Comparison of ENCODE assay signal across 1 cellular context in the genomic region with DNA sequence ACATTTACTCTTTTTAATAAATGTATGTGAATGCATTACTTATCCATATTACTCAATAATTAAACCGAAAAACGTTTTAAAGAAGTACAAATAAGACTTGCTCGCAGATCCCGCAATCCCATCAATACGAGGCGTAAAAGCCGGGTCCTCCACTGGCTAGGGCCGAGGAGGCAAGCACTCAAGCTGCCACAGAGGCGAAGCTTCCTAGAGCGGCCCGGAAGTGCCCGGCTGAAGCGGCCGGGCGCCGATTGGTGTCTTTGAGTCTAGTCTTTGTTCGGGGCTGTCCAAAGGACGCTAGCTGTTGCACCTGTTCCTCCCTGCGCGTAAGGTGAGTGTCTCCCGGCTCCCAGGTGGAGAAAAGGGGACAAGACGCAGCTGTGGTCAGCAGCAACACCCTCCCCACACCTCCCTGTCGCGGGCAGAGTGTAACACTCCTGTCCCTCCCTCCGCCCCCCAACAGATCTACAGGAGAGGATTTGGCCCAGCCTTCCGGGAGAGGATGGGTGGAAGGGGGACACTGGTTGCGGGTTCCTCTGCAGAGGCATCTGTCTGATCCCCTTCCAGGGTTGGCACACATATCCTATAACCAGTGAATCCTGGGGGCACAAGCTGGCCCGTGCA.
TF ChIP-seq lines count a peak whose summit lies in the region.

A gene (plus strand): TSS at position 260 of the 621 bp plus-strand sequence. CDS start 835 bp downstream, outside the sequence.

TF ChIP-seq in HepG2, 621 proteins besides CTCF, POLR2A, EP300 and RAD21 (continued from another document and continues in another):
- TF ChIP-seq, protein P1, sequence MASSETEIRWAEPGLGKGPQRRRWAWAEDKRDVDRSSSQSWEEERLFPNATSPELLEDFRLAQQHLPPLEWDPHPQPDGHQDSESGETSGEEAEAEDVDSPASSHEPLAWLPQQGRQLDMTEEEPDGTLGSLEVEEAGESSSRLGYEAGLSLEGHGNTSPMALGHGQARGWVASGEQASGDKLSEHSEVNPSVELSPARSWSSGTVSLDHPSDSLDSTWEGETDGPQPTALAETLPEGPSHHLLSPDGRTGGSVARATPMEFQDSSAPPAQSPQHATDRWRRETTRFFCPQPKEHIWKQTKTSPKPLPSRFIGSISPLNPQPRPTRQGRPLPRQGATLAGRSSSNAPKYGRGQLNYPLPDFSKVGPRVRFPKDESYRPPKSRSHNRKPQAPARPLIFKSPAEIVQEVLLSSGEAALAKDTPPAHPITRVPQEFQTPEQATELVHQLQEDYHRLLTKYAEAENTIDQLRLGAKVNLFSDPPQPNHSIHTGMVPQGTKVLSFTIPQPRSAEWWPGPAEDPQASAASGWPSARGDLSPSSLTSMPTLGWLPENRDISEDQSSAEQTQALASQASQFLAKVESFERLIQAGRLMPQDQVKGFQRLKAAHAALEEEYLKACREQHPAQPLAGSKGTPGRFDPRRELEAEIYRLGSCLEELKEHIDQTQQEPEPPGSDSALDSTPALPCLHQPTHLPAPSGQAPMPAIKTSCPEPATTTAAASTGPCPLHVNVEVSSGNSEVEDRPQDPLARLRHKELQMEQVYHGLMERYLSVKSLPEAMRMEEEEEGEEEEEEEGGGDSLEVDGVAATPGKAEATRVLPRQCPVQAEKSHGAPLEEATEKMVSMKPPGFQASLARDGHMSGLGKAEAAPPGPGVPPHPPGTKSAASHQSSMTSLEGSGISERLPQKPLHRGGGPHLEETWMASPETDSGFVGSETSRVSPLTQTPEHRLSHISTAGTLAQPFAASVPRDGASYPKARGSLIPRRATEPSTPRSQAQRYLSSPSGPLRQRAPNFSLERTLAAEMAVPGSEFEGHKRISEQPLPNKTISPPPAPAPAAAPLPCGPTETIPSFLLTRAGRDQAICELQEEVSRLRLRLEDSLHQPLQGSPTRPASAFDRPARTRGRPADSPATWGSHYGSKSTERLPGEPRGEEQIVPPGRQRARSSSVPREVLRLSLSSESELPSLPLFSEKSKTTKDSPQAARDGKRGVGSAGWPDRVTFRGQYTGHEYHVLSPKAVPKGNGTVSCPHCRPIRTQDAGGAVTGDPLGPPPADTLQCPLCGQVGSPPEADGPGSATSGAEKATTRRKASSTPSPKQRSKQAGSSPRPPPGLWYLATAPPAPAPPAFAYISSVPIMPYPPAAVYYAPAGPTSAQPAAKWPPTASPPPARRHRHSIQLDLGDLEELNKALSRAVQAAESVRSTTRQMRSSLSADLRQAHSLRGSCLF (CRISPR knock-in tag; IDR thresholded peaks at IDR 0.05; ENCODE audit: borderline replicate concordance), result 0 out of 2 replicates have a peak, but pooled peaks have one; percentile 48
- TF ChIP-seq, protein P2, sequence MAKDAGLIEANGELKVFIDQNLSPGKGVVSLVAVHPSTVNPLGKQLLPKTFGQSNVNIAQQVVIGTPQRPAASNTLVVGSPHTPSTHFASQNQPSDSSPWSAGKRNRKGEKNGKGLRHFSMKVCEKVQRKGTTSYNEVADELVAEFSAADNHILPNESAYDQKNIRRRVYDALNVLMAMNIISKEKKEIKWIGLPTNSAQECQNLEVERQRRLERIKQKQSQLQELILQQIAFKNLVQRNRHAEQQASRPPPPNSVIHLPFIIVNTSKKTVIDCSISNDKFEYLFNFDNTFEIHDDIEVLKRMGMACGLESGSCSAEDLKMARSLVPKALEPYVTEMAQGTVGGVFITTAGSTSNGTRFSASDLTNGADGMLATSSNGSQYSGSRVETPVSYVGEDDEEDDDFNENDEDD (CRISPR knock-in tag; IDR thresholded peaks at IDR 0.05; ENCODE audit: borderline replicate concordance), result peak; percentile 41; the same call in 1 of the 2 replicates
- TF ChIP-seq SRSF1 (optimal IDR thresholded peaks at IDR 0.05; ENCODE audit: low read depth, low read length), result peak; percentile 59
- TF ChIP-seq ZNF34 (CRISPR knock-in tag; IDR thresholded peaks at IDR 0.05; ENCODE audit: borderline replicate concordance), result no peak
- no peak for TF ChIP-seq ZNF446 (CRISPR knock-in tag; IDR thresholded peaks at IDR 0.05)
- TF ChIP-seq ZNF232 (CRISPR knock-in tag; IDR thresholded peaks at IDR 0.05; ENCODE audit: borderline replicate concordance), result peak; percentile 49; the same call in 1 of the 2 replicates
- TF ChIP-seq SP2 (CRISPR knock-in tag; IDR thresholded peaks at IDR 0.05), result no peak
- TF ChIP-seq ELF3 (CRISPR knock-in tag; IDR thresholded peaks at IDR 0.05), result peak; percentile 86
- peak; percentile 87; the same call in 1 of the 2 replicates for TF ChIP-seq PHF21A (CRISPR knock-in tag; IDR thresholded peaks at IDR 0.05)
- no peak for TF ChIP-seq MYNN (CRISPR knock-in tag; IDR thresholded peaks at IDR 0.05; ENCODE audit: low read depth)
- TF ChIP-seq, protein P3, sequence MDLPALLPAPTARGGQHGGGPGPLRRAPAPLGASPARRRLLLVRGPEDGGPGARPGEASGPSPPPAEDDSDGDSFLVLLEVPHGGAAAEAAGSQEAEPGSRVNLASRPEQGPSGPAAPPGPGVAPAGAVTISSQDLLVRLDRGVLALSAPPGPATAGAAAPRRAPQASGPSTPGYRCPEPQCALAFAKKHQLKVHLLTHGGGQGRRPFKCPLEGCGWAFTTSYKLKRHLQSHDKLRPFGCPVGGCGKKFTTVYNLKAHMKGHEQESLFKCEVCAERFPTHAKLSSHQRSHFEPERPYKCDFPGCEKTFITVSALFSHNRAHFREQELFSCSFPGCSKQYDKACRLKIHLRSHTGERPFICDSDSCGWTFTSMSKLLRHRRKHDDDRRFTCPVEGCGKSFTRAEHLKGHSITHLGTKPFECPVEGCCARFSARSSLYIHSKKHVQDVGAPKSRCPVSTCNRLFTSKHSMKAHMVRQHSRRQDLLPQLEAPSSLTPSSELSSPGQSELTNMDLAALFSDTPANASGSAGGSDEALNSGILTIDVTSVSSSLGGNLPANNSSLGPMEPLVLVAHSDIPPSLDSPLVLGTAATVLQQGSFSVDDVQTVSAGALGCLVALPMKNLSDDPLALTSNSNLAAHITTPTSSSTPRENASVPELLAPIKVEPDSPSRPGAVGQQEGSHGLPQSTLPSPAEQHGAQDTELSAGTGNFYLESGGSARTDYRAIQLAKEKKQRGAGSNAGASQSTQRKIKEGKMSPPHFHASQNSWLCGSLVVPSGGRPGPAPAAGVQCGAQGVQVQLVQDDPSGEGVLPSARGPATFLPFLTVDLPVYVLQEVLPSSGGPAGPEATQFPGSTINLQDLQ (CRISPR knock-in tag; IDR thresholded peaks at IDR 0.05), result no peak; the same call in 1 of the 2 replicates
- peak; percentile 81; the same call in 1 of the 2 replicates for TF ChIP-seq NFKB2 (CRISPR knock-in tag; IDR thresholded peaks at IDR 0.05; ENCODE audit: borderline replicate concordance)
- TF ChIP-seq ZNF296 (CRISPR knock-in tag; conservative IDR thresholded peaks at IDR 0.05), result no peak
- TF ChIP-seq ATF7 (IDR thresholded peaks at IDR 0.05), result no peak
- TF ChIP-seq ATF7 (CRISPR knock-in tag; IDR thresholded peaks at IDR 0.05), result no peak
- peak; percentile 48; the same call in 1 of the 2 replicates for TF ChIP-seq MAF1 (CRISPR knock-in tag; IDR thresholded peaks at IDR 0.05; ENCODE audit: borderline replicate concordance)
- no peak for TF ChIP-seq SRSF4 (IDR thresholded peaks at IDR 0.05; ENCODE audit: low read depth, low read length, poor library complexity, severe bottlenecking)
- TF ChIP-seq HDAC1 (CRISPR knock-in tag; IDR thresholded peaks at IDR 0.05), result no peak; the same call in 1 of the 2 replicates
- TF ChIP-seq, protein P4, sequence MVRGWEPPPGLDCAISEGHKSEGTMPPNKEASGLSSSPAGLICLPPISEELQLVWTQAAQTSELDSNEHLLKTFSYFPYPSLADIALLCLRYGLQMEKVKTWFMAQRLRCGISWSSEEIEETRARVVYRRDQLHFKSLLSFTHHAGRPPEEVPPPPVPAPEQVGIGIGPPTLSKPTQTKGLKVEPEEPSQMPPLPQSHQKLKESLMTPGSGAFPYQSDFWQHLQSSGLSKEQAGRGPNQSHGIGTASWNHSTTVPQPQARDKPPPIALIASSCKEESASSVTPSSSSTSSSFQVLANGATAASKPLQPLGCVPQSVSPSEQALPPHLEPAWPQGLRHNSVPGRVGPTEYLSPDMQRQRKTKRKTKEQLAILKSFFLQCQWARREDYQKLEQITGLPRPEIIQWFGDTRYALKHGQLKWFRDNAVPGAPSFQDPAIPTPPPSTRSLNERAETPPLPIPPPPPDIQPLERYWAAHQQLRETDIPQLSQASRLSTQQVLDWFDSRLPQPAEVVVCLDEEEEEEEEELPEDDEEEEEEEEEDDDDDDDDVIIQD (CRISPR knock-in tag; IDR thresholded peaks at IDR 0.05; ENCODE audit: low read depth), result peak; percentile 92
- TF ChIP-seq, protein P5, sequence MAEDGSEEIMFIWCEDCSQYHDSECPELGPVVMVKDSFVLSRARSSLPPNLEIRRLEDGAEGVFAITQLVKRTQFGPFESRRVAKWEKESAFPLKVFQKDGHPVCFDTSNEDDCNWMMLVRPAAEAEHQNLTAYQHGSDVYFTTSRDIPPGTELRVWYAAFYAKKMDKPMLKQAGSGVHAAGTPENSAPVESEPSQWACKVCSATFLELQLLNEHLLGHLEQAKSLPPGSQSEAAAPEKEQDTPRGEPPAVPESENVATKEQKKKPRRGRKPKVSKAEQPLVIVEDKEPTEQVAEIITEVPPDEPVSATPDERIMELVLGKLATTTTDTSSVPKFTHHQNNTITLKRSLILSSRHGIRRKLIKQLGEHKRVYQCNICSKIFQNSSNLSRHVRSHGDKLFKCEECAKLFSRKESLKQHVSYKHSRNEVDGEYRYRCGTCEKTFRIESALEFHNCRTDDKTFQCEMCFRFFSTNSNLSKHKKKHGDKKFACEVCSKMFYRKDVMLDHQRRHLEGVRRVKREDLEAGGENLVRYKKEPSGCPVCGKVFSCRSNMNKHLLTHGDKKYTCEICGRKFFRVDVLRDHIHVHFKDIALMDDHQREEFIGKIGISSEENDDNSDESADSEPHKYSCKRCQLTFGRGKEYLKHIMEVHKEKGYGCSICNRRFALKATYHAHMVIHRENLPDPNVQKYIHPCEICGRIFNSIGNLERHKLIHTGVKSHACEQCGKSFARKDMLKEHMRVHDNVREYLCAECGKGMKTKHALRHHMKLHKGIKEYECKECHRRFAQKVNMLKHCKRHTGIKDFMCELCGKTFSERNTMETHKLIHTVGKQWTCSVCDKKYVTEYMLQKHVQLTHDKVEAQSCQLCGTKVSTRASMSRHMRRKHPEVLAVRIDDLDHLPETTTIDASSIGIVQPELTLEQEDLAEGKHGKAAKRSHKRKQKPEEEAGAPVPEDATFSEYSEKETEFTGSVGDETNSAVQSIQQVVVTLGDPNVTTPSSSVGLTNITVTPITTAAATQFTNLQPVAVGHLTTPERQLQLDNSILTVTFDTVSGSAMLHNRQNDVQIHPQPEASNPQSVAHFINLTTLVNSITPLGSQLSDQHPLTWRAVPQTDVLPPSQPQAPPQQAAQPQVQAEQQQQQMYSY (CRISPR knock-in tag; IDR thresholded peaks at IDR 0.05), result no peak
- no peak for TF ChIP-seq RFX5 (IDR thresholded peaks at IDR 0.05; ENCODE audit: low read depth, low read length)
- TF ChIP-seq, protein P6, sequence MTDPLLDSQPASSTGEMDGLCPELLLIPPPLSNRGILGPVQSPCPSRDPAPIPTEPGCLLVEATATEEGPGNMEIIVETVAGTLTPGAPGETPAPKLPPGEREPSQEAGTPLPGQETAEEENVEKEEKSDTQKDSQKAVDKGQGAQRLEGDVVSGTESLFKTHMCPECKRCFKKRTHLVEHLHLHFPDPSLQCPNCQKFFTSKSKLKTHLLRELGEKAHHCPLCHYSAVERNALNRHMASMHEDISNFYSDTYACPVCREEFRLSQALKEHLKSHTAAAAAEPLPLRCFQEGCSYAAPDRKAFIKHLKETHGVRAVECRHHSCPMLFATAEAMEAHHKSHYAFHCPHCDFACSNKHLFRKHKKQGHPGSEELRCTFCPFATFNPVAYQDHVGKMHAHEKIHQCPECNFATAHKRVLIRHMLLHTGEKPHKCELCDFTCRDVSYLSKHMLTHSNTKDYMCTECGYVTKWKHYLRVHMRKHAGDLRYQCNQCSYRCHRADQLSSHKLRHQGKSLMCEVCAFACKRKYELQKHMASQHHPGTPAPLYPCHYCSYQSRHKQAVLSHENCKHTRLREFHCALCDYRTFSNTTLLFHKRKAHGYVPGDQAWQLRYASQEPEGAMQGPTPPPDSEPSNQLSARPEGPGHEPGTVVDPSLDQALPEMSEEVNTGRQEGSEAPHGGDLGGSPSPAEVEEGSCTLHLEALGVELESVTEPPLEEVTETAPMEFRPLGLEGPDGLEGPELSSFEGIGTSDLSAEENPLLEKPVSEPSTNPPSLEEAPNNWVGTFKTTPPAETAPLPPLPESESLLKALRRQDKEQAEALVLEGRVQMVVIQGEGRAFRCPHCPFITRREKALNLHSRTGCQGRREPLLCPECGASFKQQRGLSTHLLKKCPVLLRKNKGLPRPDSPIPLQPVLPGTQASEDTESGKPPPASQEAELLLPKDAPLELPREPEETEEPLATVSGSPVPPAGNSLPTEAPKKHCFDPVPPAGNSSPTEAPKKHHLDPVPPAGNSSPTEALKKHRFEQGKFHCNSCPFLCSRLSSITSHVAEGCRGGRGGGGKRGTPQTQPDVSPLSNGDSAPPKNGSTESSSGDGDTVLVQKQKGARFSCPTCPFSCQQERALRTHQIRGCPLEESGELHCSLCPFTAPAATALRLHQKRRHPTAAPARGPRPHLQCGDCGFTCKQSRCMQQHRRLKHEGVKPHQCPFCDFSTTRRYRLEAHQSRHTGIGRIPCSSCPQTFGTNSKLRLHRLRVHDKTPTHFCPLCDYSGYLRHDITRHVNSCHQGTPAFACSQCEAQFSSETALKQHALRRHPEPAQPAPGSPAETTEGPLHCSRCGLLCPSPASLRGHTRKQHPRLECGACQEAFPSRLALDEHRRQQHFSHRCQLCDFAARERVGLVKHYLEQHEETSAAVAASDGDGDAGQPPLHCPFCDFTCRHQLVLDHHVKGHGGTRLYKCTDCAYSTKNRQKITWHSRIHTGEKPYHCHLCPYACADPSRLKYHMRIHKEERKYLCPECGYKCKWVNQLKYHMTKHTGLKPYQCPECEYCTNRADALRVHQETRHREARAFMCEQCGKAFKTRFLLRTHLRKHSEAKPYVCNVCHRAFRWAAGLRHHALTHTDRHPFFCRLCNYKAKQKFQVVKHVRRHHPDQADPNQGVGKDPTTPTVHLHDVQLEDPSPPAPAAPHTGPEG (CRISPR knock-in tag; IDR thresholded peaks at IDR 0.05), result peak; percentile 95
- no peak for TF ChIP-seq ZNF256 (CRISPR knock-in tag; conservative IDR thresholded peaks at IDR 0.05)
- TF ChIP-seq, protein P7, sequence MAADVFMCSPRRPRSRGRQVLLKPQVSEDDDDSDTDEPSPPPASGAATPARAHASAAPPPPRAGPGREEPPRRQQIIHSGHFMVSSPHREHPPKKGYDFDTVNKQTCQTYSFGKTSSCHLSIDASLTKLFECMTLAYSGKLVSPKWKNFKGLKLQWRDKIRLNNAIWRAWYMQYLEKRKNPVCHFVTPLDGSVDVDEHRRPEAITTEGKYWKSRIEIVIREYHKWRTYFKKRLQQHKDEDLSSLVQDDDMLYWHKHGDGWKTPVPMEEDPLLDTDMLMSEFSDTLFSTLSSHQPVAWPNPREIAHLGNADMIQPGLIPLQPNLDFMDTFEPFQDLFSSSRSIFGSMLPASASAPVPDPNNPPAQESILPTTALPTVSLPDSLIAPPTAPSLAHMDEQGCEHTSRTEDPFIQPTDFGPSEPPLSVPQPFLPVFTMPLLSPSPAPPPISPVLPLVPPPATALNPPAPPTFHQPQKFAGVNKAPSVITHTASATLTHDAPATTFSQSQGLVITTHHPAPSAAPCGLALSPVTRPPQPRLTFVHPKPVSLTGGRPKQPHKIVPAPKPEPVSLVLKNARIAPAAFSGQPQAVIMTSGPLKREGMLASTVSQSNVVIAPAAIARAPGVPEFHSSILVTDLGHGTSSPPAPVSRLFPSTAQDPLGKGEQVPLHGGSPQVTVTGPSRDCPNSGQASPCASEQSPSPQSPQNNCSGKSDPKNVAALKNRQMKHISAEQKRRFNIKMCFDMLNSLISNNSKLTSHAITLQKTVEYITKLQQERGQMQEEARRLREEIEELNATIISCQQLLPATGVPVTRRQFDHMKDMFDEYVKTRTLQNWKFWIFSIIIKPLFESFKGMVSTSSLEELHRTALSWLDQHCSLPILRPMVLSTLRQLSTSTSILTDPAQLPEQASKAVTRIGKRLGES (CRISPR knock-in tag; IDR thresholded peaks at IDR 0.05; ENCODE audit: borderline replicate concordance), result no peak
- no peak for TF ChIP-seq MBD4 (IDR thresholded peaks at IDR 0.05; ENCODE audit: borderline replicate concordance, low read length)
- TF ChIP-seq ZNF615 (CRISPR knock-in tag; IDR thresholded peaks at IDR 0.05; ENCODE audit: borderline replicate concordance), result no peak
- no peak for TF ChIP-seq ZNF775 (CRISPR knock-in tag; IDR thresholded peaks at IDR 0.05; ENCODE audit: borderline replicate concordance)
